8 cellular contexts compared by ENCODE assay signal in genomic region chr20:21505161-21505809, GRCh38. TPM values are rescaled to one million over a fixed set of nuclear protein-coding genes. Genes with fewer than 3 reads are reported as not detected.
DNase-seq lines count a peak whose midpoint lies in the region; ATAC-seq, FAIRE-seq and TF ChIP-seq lines count a peak whose summit lies in the region.

No MANE protein-coding gene starts in this region.

- no peaks in the 10 kb centered on the region for H3K9me3 ChIP-seq in endodermal cell (ENCODE audit: control insufficient read depth, low read length)
- no peaks in the 10 kb centered on the region for H3K9me3 ChIP-seq in mesodermal cell (ENCODE audit: control insufficient read depth, low read length)

- H3K4me3 Mint-ChIP-seq in endodermal cell: peak overlapping the region; percentile 49

- no peak for FAIRE-seq in H54 (lab: Jason Lieb, UNC)

- H3K4me3 ChIP-seq in endodermal cell (ENCODE audit: low read length) (peak overlapping the region; percentile 73), mesodermal cell (ENCODE audit: extremely low read depth, insufficient read depth, low read length, poor library complexity, severe bottlenecking) (peak overlapping the region; percentile 50)

- no peak overlapping the region for H3K9ac ChIP-seq in endodermal cell (ENCODE audit: extremely low read depth, low read length, poor library complexity, severe bottlenecking)

- H3K27me3 Mint-ChIP-seq in endodermal cell (ENCODE audit: insufficient read depth): peaks cover 89% of the 10 kb centered on the region

- H3K27me3 ChIP-seq in endodermal cell (ENCODE audit: control insufficient read depth, insufficient read depth, low read length, poor library complexity, severe bottlenecking): peaks cover 94% of the 10 kb centered on the region

- H3K36me3 ChIP-seq in endodermal cell (ENCODE audit: control insufficient read depth, insufficient read depth, low read length) (no peaks in the 10 kb centered on the region), mesodermal cell (ENCODE audit: control insufficient read depth, insufficient read depth, low read length) (no peaks in the 10 kb centered on the region)

- no peak for TF ChIP-seq POLR2A in H54 (IDR thresholded peaks at IDR 0.05; ENCODE audit: low read depth, low read length)

- no peak for ATAC-seq in GM19035 (IDR thresholded peaks at IDR 0.05; ENCODE audit: unreplicated experiment)

- no peaks in the 10 kb centered on the region for H3K9me3 Mint-ChIP-seq in endodermal cell

- WGBS in endodermal cell (ENCODE audit: insufficient coverage in 1 of 2, insufficient read length in 1 of 2), 2 experiments: 2 to 4% methylated on average over 10 to 36 of the region's 36 CpGs
- WGBS in mesodermal cell (ENCODE audit: insufficient coverage in 2 of 2), 2 experiments: 1 to 3% methylated on average over 15 to 31 of the region's 36 CpGs

- H3K27ac ChIP-seq in endodermal cell (ENCODE audit: low read depth, low read length) (no peak overlapping the region), mesodermal cell (ENCODE audit: low read depth, low read length, severe bottlenecking) (no peak overlapping the region)

- H3K4me1 Mint-ChIP-seq in endodermal cell: peaks cover 23% of the 10 kb centered on the region

- no peaks in the 10 kb centered on the region for H3K36me3 Mint-ChIP-seq in endodermal cell (ENCODE audit: low read depth)

- DNase-seq in C1 segment of cervical spinal cord (lab: John Stamatoyannopoulos, UW): peak in 9 of 14 donors; percentile 36 to 75 (median 61)
- peak; percentile 85 for DNase-seq in H54 (ENCODE audit: insufficient read length, low spot score)
- peak; percentile 43 for DNase-seq in NCI-H510A treated with DMSO at 0.1 percent for 48 hours (lab: John Stamatoyannopoulos, UW)
- DNase-seq in activated CD8-positive, alpha-beta memory T cell treated with anti-CD3 and anti-CD28 coated beads for 48 hours (ENCODE audit: low read depth in 2 of 3, low spot score in 2 of 3): peak; percentile 59 to 92 (median 89)
- peak; percentile 96 for DNase-seq in endodermal cell
- DNase-seq in stimulated activated CD8-positive, alpha-beta memory T cell treated with anti-CD3 and anti-CD28 coated beads, Interleukin-4, amount 100 ng/mL, for 24 hours (ENCODE audit: low read depth): peak; percentile 74

- H3K4me1 ChIP-seq in endodermal cell (ENCODE audit: control insufficient read depth, insufficient read depth, low read length) (no peaks in the 10 kb centered on the region), mesodermal cell (ENCODE audit: control insufficient read depth, insufficient read depth, low read length, poor library complexity, severe bottlenecking) (peaks cover 2% of the 10 kb centered on the region)

- peak; percentile 99 for TF ChIP-seq CTCF in endodermal cell (conservative IDR thresholded peaks at IDR 0.05)

- H3K27ac Mint-ChIP-seq in endodermal cell: no peak overlapping the region

RNA-seq across cellular contexts. Expression of gene NKX2-2, which starts 8.6 kb away (rescaled TPM):
- total RNA-seq in endodermal cell: 1 to 10 TPM in 1 of 2 donors, under 1 TPM in 1; 0.31 to 1.5 TPM
- polyA plus RNA-seq in endodermal cell (2013, experiment 1 of 2): 0.11 TPM
- not detected for polyA plus RNA-seq in endodermal cell (2013, experiment 2 of 2)
- polyA plus RNA-seq in mesodermal cell (2013, experiment 1 of 2): not detected
- polyA plus RNA-seq in mesodermal cell (2013, experiment 2 of 2): not detected

Comparison
In these comparisons a context has a peak if more than half of its experiments do, and no peak if none do; other contexts are left out.
1. DNase-seq: peak in every context shown above with its lines; median percentile 96 in endodermal cell; 89 in activated CD8-positive, alpha-beta memory T cell treated with anti-CD3 and anti-CD28 coated beads for 48 hours; 85 in H54; 74 in stimulated activated CD8-positive, alpha-beta memory T cell treated with anti-CD3 and anti-CD28 coated beads, Interleukin-4, amount 100 ng/mL, for 24 hours; 61 in C1 segment of cervical spinal cord; 43 in NCI-H510A treated with DMSO at 0.1 percent for 48 hours.